14 cellular contexts compared by ENCODE assay signal in genomic region chr17:69357701-69358100, GRCh38.
A peak's percentile ranks its signal among the peaks of the same experiment; 100 is the strongest.
DNase-seq lines count a peak whose midpoint lies in the region; ATAC-seq and TF ChIP-seq lines count a peak whose summit lies in the region.
"Had no signal": no experiment of that assay in that cellular context is flagged by ENCODE, and none has a peak within 500 bp of the region (broad histone marks: within the 10 kb centered on the region; RNA-seq: fewer than 3 reads in every experiment).

No MANE protein-coding gene starts in this region.

- H3K4me3 ChIP-seq in epithelial cell of esophagus (ENCODE audit: low read length), result no peak overlapping the region
- H3K4me3 ChIP-seq: ovary had no signal

- no peak for ATAC-seq in HG02610 (IDR thresholded peaks at IDR 0.05; ENCODE audit: unreplicated experiment)

- peak; percentile 26 for TF ChIP-seq CTCF in epithelial cell of esophagus (IDR thresholded peaks at IDR 0.05; ENCODE audit: insufficient read depth, low read depth, low read length, missing control alignments)

- DNase-seq in SKM-1 treated with dmso at 0.1 percent for 144 hours (lab: John Stamatoyannopoulos, UW; ENCODE audit: unreplicated experiment) (peak; percentile 10), SKM-1 (lab: John Stamatoyannopoulos, UW; ENCODE audit: unreplicated experiment) (no peak), NCI-H774 (lab: John Stamatoyannopoulos, UW) (peak; percentile 10), epithelial cell of esophagus (ENCODE audit: low read depth) (peak; percentile 29), COR-L47 (lab: John Stamatoyannopoulos, UW) (no peak), NCI-H446 (lab: John Stamatoyannopoulos, UW) (no peak), SW480 (ENCODE audit: low spot score) (no peak)
- DNase-seq: activated effector memory CD4-positive, alpha-beta T cell treated with Interleukin-2 at 50 U/mL for 16 hours; Calu3; foreskin melanocyte; NCI-H510A; ovary; SIG-M5 had no signal

Comparison
In these comparisons a context has a peak if more than half of its experiments do, and no peak if none do; other contexts are left out.
1. DNase-seq: peak in SKM-1 treated with dmso at 0.1 percent for 144 hours (single experiment), NCI-H774 (single experiment) and epithelial cell of esophagus (single experiment); none in SKM-1 (single experiment), COR-L47 (single experiment), NCI-H446 (0 of 2) and SW480 (single experiment).